In genomic region chr12:103965255-103965589, GRCh38 we compare ENCODE assay signal across 1 cellular context.
TF ChIP-seq lines count a peak whose summit lies in the region.

No MANE protein-coding gene starts in this region.

TF ChIP-seq in GM12878, 131 proteins besides CTCF, POLR2A, EP300 and RAD21 (continued from another document):
- TF ChIP-seq BCL3 (IDR thresholded peaks at IDR 0.05; ENCODE audit: borderline replicate concordance, insufficient read depth, low read depth, low read length, poor library complexity, severe bottlenecking) (no peak), HDAC2 (IDR thresholded peaks at IDR 0.05) (no peak), TBL1XR1 (IDR thresholded peaks at IDR 0.05; ENCODE audit: low read depth, low read length) (no peak)
